8 cellular contexts compared by ENCODE assay signal in genomic region chr5:52915176-52915875, GRCh38.
A peak's percentile ranks its signal among the peaks of the same experiment; 100 is the strongest.
DNase-seq lines count a peak whose midpoint lies in the region; ATAC-seq and TF ChIP-seq lines count a peak whose summit lies in the region.

No MANE protein-coding gene starts in this region.

- peak; percentile 74 for TF ChIP-seq CTCF in mesothelial cell of epicardium (IDR thresholded peaks at IDR 0.05; ENCODE audit: unreplicated experiment)

- no peaks in the 10 kb centered on the region for H3K9me3 Mint-ChIP-seq in CD8-positive, alpha-beta memory T cell
- no peaks in the 10 kb centered on the region for H3K9me3 Mint-ChIP-seq in mesothelial cell of epicardium
- no peaks in the 10 kb centered on the region for H3K9me3 Mint-ChIP-seq in stimulated activated memory B cell treated with anti-CD40 and anti-IgM and Interleukin-4, amounts not matched to agents 10 μg/mL and 1 μg/mL and 100 μg/mL, for 72 hours

- no peak overlapping the region for H3K9ac ChIP-seq in endocrine pancreas (ENCODE audit: control insufficient read depth, insufficient read depth, low read length)

- H3K4me3 ChIP-seq in CD8-positive, alpha-beta memory T cell (ENCODE audit: low read length) = peak overlapping the region; percentile 18
- peak overlapping the region; percentile 86 for H3K4me3 ChIP-seq in endocrine pancreas (ENCODE audit: control insufficient read depth, insufficient read depth, low read length)

- peaks cover 3 to 6% (median 5%) of the 10 kb centered on the region in 3 donors for H3K4me1 Mint-ChIP-seq in CD8-positive, alpha-beta memory T cell
- peaks cover 6% of the 10 kb centered on the region for H3K4me1 Mint-ChIP-seq in mesothelial cell of epicardium
- H3K4me1 Mint-ChIP-seq in stimulated activated memory B cell treated with anti-CD40 and anti-IgM and Interleukin-4, amounts not matched to agents 10 μg/mL and 1 μg/mL and 100 μg/mL, for 72 hours = peaks cover 8% of the 10 kb centered on the region

- peaks cover 0 to 7% (median 0%) of the 10 kb centered on the region in 3 donors for H3K36me3 Mint-ChIP-seq in CD8-positive, alpha-beta memory T cell
- no peaks in the 10 kb centered on the region for H3K36me3 Mint-ChIP-seq in mesothelial cell of epicardium
- H3K36me3 Mint-ChIP-seq in stimulated activated memory B cell treated with anti-CD40 and anti-IgM and Interleukin-4, amounts not matched to agents 10 μg/mL and 1 μg/mL and 100 μg/mL, for 72 hours = no peaks in the 10 kb centered on the region

- H3K27me3 ChIP-seq in CD8-positive, alpha-beta memory T cell (ENCODE audit: insufficient read depth, low read length, poor library complexity, severe bottlenecking) = no peaks in the 10 kb centered on the region
- H3K27me3 ChIP-seq in endocrine pancreas (ENCODE audit: control insufficient read depth, insufficient read depth, low read length) = no peaks in the 10 kb centered on the region

- H3K36me3 ChIP-seq in CD8-positive, alpha-beta memory T cell (ENCODE audit: insufficient read depth, low read length) = no peaks in the 10 kb centered on the region
- no peaks in the 10 kb centered on the region for H3K36me3 ChIP-seq in endocrine pancreas (ENCODE audit: control insufficient read depth, insufficient read depth, low read length)

- H3K9me3 ChIP-seq in CD8-positive, alpha-beta memory T cell (ENCODE audit: low read length) = no peaks in the 10 kb centered on the region
- H3K9me3 ChIP-seq in endocrine pancreas (ENCODE audit: control insufficient read depth, low read length) = no peaks in the 10 kb centered on the region

- no peak overlapping the region for H3K27ac ChIP-seq in CD8-positive, alpha-beta memory T cell (ENCODE audit: low read depth, low read length)

- DNase-seq in CD8-positive, alpha-beta memory T cell = peak; percentile 11 to 65 (median 53)
- peak; percentile 30 for DNase-seq in NCI-H524 treated with DMSO at 0.1 percent for 48 hours (lab: John Stamatoyannopoulos, UW)
- DNase-seq in activated CD4-positive, alpha-beta T cell treated with anti-CD3 and anti-CD28 coated beads, Interleukin-2, amount 50 U/mL, for 4 hours = peak; percentile 22 to 36
- no peak for DNase-seq in mesothelial cell of epicardium (ENCODE audit: low spot score in 2 of 2, unreplicated experiment in 2 of 2)

- peak overlapping the region in 6 of 7 donors; percentile 46 to 68 (median 64) for H3K4me3 Mint-ChIP-seq in CD8-positive, alpha-beta memory T cell
- peak overlapping the region; percentile 62 for H3K4me3 Mint-ChIP-seq in mesothelial cell of epicardium
- H3K4me3 Mint-ChIP-seq in stimulated activated memory B cell treated with anti-CD40 and anti-IgM and Interleukin-4, amounts not matched to agents 10 μg/mL and 1 μg/mL and 100 μg/mL, for 72 hours = peak overlapping the region; percentile 65

- POLR2A ChIA-PET in CD8-positive, alpha-beta memory T cell (lab: Charles Lee) = no interaction called here

- CTCF ChIA-PET in CD8-positive, alpha-beta memory T cell (lab: Charles Lee) = interaction anchor here (0.6 to 1.9 kb wide), 16 partner anchors 10 to 260 kb away, joined by 3 to 12 read pairs (median 4); partner anchors contain the start of genes ITGA1 and PELO

- no peaks in the 10 kb centered on the region for H3K4me1 ChIP-seq in CD8-positive, alpha-beta memory T cell (ENCODE audit: insufficient read depth, low read length)
- no peaks in the 10 kb centered on the region for H3K4me1 ChIP-seq in endocrine pancreas (ENCODE audit: control insufficient read depth, insufficient read depth, low read length)

- H3K27ac Mint-ChIP-seq in CD8-positive, alpha-beta memory T cell = peak overlapping the region in 1 of 8 donors; percentile 39
- no peak overlapping the region for H3K27ac Mint-ChIP-seq in mesothelial cell of epicardium
- no peak overlapping the region for H3K27ac Mint-ChIP-seq in stimulated activated memory B cell treated with anti-CD40 and anti-IgM and Interleukin-4, amounts not matched to agents 10 μg/mL and 1 μg/mL and 100 μg/mL, for 72 hours

- peak; percentile 100 for ATAC-seq in GM19395 (IDR thresholded peaks at IDR 0.05; ENCODE audit: unreplicated experiment)
- ATAC-seq in HG03442 (IDR thresholded peaks at IDR 0.05; ENCODE audit: unreplicated experiment) = peak; percentile 99
- ATAC-seq in stimulated activated memory B cell treated with anti-CD40 and anti-IgM and Interleukin-4, amounts not matched to agents 10 μg/mL and 1 μg/mL and 100 μg/mL, for 72 hours = peak; percentile 76

- H3K27me3 Mint-ChIP-seq in CD8-positive, alpha-beta memory T cell = no peaks in the 10 kb centered on the region
- H3K27me3 Mint-ChIP-seq in mesothelial cell of epicardium (ENCODE audit: low read depth) = no peaks in the 10 kb centered on the region
- peaks cover 10% of the 10 kb centered on the region for H3K27me3 Mint-ChIP-seq in stimulated activated memory B cell treated with anti-CD40 and anti-IgM and Interleukin-4, amounts not matched to agents 10 μg/mL and 1 μg/mL and 100 μg/mL, for 72 hours

Comparison
In these comparisons a context has a peak if more than half of its experiments do, and no peak if none do; other contexts are left out.
1. DNase-seq: peak in CD8-positive, alpha-beta memory T cell (5 of 5), NCI-H524 treated with DMSO at 0.1 percent for 48 hours (single experiment) and activated CD4-positive, alpha-beta T cell treated with anti-CD3 and anti-CD28 coated beads, Interleukin-2, amount 50 U/mL, for 4 hours (2 of 2); none in mesothelial cell of epicardium (0 of 2).
2. Peak in every context shown above with its lines, with median percentiles within 50 percentile points of each other: H3K4me3 Mint-ChIP-seq and ATAC-seq.